9 cellular contexts compared by ENCODE assay signal in genomic region chr17:8488931-8489330, GRCh38. TPM values are rescaled to one million over a fixed set of nuclear protein-coding genes. Genes with fewer than 3 reads are reported as not detected.
DNase-seq lines count a peak whose midpoint lies in the region; ATAC-seq and TF ChIP-seq lines count a peak whose summit lies in the region.
"Had no signal": no experiment of that assay in that cellular context is flagged by ENCODE, and none has a peak within 500 bp of the region (broad histone marks: within the 10 kb centered on the region; RNA-seq: fewer than 3 reads in every experiment).

No MANE protein-coding gene starts in this region.

- H4K20me1 ChIP-seq in osteoblast (ENCODE audit: insufficient read depth, low read length), result peaks cover 4% of the 10 kb centered on the region

- H3K4me1 ChIP-seq in osteoblast (ENCODE audit: insufficient read depth, low read length), result peaks cover 19% of the 10 kb centered on the region

- no peaks in the 10 kb centered on the region for H3K9me3 ChIP-seq in osteoblast (ENCODE audit: low read depth, low read length)

- ATAC-seq in GM21447 (IDR thresholded peaks at IDR 0.05; ENCODE audit: unreplicated experiment) (no peak), GM19023 (IDR thresholded peaks at IDR 0.05; ENCODE audit: unreplicated experiment) (no peak)
- ATAC-seq: activated naive CD4-positive, alpha-beta T cell treated with anti-CD3 and anti-CD28 coated beads, Interleukin-2, amount 50 U/mL, for 72 hours had no signal

- H3K36me3 ChIP-seq in osteoblast (ENCODE audit: insufficient read depth, low read length), result peaks cover 69% of the 10 kb centered on the region

- H3K4me2 ChIP-seq in osteoblast (ENCODE audit: insufficient read depth, low read length), result no peak overlapping the region

- no peaks in the 10 kb centered on the region for H3K27me3 ChIP-seq in osteoblast (ENCODE audit: insufficient read depth, low read length)

- H3K4me3 ChIP-seq in fibroblast of villous mesenchyme (ENCODE audit: low read depth, low read length) (no peak overlapping the region), osteoblast (ENCODE audit: insufficient read depth, low read length) (no peak overlapping the region)

- H2AFZ ChIP-seq in osteoblast (ENCODE audit: low read length), result no peak overlapping the region

- peak; percentile 3 for TF ChIP-seq CTCF in fibroblast of villous mesenchyme (IDR thresholded peaks at IDR 0.05; ENCODE audit: insufficient read depth, low read depth, low read length)
- TF ChIP-seq CTCF in osteoblast (IDR thresholded peaks at IDR 0.05; ENCODE audit: extremely low read depth, low read depth, low read length), result peak; percentile 16

- peak overlapping the region; percentile 55 for H3K27ac ChIP-seq in osteoblast (ENCODE audit: low read depth, low read length)

- no peaks in the 10 kb centered on the region for H3K79me2 ChIP-seq in osteoblast (ENCODE audit: insufficient read depth, low read length)

- DNase-seq in EL (peak; percentile 95), SW480 (ENCODE audit: low spot score) (peak; percentile 8), fibroblast of villous mesenchyme (ENCODE audit: low read depth) (peak; percentile 85), osteoblast (ENCODE audit: insufficient read length, low spot score, missing footprints) (peak; percentile 97), iPS-NIHi7 (ENCODE audit: extremely low spot score) (no peak), D341Med (ENCODE audit: low spot score) (no peak)

RNA-seq across cellular contexts. Expression of gene NDEL1, which starts 53.2 kb away (rescaled TPM):
- 79.6 and 87.7 TPM in 2 replicates for total RNA-seq in fibroblast of villous mesenchyme
- total RNA-seq in osteoblast, result 69.8 and 72.8 TPM in 2 replicates

Comparison
In these comparisons a context has a peak if more than half of its experiments do, and no peak if none do; other contexts are left out.
1. DNase-seq: peak in EL (single experiment), SW480 (single experiment), fibroblast of villous mesenchyme (single experiment) and osteoblast (single experiment); none in iPS-NIHi7 (single experiment) and D341Med (single experiment).